ENCODE assay signal across 1 cellular context in genomic region chr2:101251844-101252407, GRCh38.
TF ChIP-seq lines count a peak whose summit lies in the region.

No MANE protein-coding gene starts in this region.

TF ChIP-seq in HepG2, 621 proteins besides CTCF, POLR2A, EP300 and RAD21 (continued from another document and continues in another):
- no peak for TF ChIP-seq BCLAF1 (IDR thresholded peaks at IDR 0.05)
- TF ChIP-seq IKZF5 (CRISPR knock-in tag; IDR thresholded peaks at IDR 0.05) = peak; percentile 54; the same call in 1 of the 2 replicates
- 0 out of 2 replicates have a peak, but pooled peaks have one; percentile 20 for TF ChIP-seq JUN (CRISPR knock-in tag; IDR thresholded peaks at IDR 0.05)
- 0 out of 2 replicates have a peak, but pooled peaks have one; percentile 39 for TF ChIP-seq ZNF256 (CRISPR knock-in tag; conservative IDR thresholded peaks at IDR 0.05)
- peak; percentile 5; the same call in 1 of the 2 replicates for TF ChIP-seq RFXAP (CRISPR knock-in tag; IDR thresholded peaks at IDR 0.05; ENCODE audit: borderline replicate concordance)
- no peak for TF ChIP-seq PRPF4 (IDR thresholded peaks at IDR 0.05; ENCODE audit: low read depth, low read length, poor library complexity, severe bottlenecking)
- TF ChIP-seq ZNF503 (CRISPR knock-in tag; IDR thresholded peaks at IDR 0.05) = peak; percentile 74; the same call in 1 of the 2 replicates
- TF ChIP-seq ZNF556 (CRISPR knock-in tag; IDR thresholded peaks at IDR 0.05; ENCODE audit: borderline replicate concordance) = 0 out of 2 replicates have a peak, but pooled peaks have one; percentile 8
- TF ChIP-seq GATAD1 (CRISPR knock-in tag; IDR thresholded peaks at IDR 0.05) = no peak
- TF ChIP-seq CHD4 (IDR thresholded peaks at IDR 0.05; ENCODE audit: borderline replicate concordance, low read length) = peak; percentile 23; the same call in 1 of the 2 replicates
- no peak for TF ChIP-seq WIZ (CRISPR knock-in tag; IDR thresholded peaks at IDR 0.05)
- no peak for TF ChIP-seq ZNF788 (CRISPR knock-in tag; IDR thresholded peaks at IDR 0.05; ENCODE audit: borderline replicate concordance)
- no peak for TF ChIP-seq HNRNPL (IDR thresholded peaks at IDR 0.05; ENCODE audit: low read depth, low read length)
- TF ChIP-seq ZNF282 (IDR thresholded peaks at IDR 0.05; ENCODE audit: partially characterized antibody) = no peak
- no peak for TF ChIP-seq POLR2G (IDR thresholded peaks at IDR 0.05; ENCODE audit: low read depth, low read length)
- peak; percentile 53 for TF ChIP-seq STAG1 (CRISPR knock-in tag; IDR thresholded peaks at IDR 0.05)
- no peak for TF ChIP-seq ZC3H13 (CRISPR knock-in tag; IDR thresholded peaks at IDR 0.05)
- TF ChIP-seq BRCA1 (CRISPR knock-in tag; IDR thresholded peaks at IDR 0.05) = peak; percentile 51; the same call in 1 of the 2 replicates
- TF ChIP-seq ZNF275 (CRISPR knock-in tag; IDR thresholded peaks at IDR 0.05; ENCODE audit: borderline replicate concordance) = no peak
- 0 out of 2 replicates have a peak, but pooled peaks have one; percentile 83 for TF ChIP-seq RORA (CRISPR knock-in tag; IDR thresholded peaks at IDR 0.05)
- TF ChIP-seq ZNF543 (CRISPR knock-in tag; IDR thresholded peaks at IDR 0.05) = peak; percentile 5; the same call in 1 of the 2 replicates
- no peak for TF ChIP-seq ETS1 (CRISPR knock-in tag; IDR thresholded peaks at IDR 0.05)
- peak; percentile 6; the same call in 1 of the 2 replicates for TF ChIP-seq ZNF800 (CRISPR knock-in tag; IDR thresholded peaks at IDR 0.05)
- no peak for TF ChIP-seq DNMT1 (CRISPR knock-in tag; IDR thresholded peaks at IDR 0.05)
- TF ChIP-seq TEF (CRISPR knock-in tag; IDR thresholded peaks at IDR 0.05) = 0 out of 2 replicates have a peak, but pooled peaks have one; percentile 46
- TF ChIP-seq HIVEP1 (CRISPR knock-in tag; IDR thresholded peaks at IDR 0.05) = no peak
- TF ChIP-seq ZNF652 (CRISPR knock-in tag; IDR thresholded peaks at IDR 0.05; ENCODE audit: borderline replicate concordance, low read depth) = no peak
- TF ChIP-seq SATB2 (CRISPR knock-in tag; IDR thresholded peaks at IDR 0.05) = no peak
- peak; percentile 21 for TF ChIP-seq ZNF781 (CRISPR knock-in tag; IDR thresholded peaks at IDR 0.05; ENCODE audit: borderline replicate concordance, not compliant biosample characterization)
- TF ChIP-seq AHDC1 (CRISPR knock-in tag; IDR thresholded peaks at IDR 0.05; ENCODE audit: borderline replicate concordance) = 0 out of 2 replicates have a peak, but pooled peaks have one; percentile 11
- no peak for TF ChIP-seq FOSL1 (CRISPR knock-in tag; IDR thresholded peaks at IDR 0.05; ENCODE audit: borderline replicate concordance)
- TF ChIP-seq HIC2 (CRISPR knock-in tag; IDR thresholded peaks at IDR 0.05; ENCODE audit: low read depth) = no peak
- peak; percentile 16 for TF ChIP-seq SKI (IDR thresholded peaks at IDR 0.05; ENCODE audit: partially characterized antibody)
